In the genomic region with DNA sequence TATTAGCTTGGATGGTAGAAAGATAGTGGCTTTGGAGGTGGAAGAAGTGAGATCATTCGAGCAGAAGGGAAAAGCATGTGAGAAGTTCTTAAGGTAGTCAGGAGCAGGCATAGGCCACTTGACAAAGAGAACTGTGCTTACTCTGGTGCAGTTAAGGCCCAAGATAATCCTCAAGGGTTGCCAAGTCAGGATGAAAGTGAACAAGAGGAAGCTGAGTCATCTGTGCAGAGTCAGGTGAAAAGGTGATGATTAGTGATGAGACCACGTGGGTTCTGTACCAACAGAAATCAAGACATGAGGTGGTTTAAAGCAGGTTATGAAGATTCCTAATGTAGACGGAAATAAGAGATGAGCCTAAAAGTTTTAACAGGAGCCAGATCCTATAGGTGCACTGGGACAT, we compare ENCODE assay signal across 9 cellular contexts.
DNase-seq lines count a peak whose midpoint lies in the region; ATAC-seq and TF ChIP-seq lines count a peak whose summit lies in the region.
"Had no signal": no experiment of that assay in that cellular context is flagged by ENCODE, and none has a peak within 500 bp of the region (broad histone marks: within the 10 kb centered on the region; RNA-seq: fewer than 3 reads in every experiment).

No MANE protein-coding gene starts in this region.

- ATAC-seq in GM19043 (IDR thresholded peaks at IDR 0.05; ENCODE audit: low read depth, unreplicated experiment) (peak; percentile 99), HG02759 (IDR thresholded peaks at IDR 0.05; ENCODE audit: unreplicated experiment) (peak; percentile 99), HG03571 (IDR thresholded peaks at IDR 0.05; ENCODE audit: unreplicated experiment) (peak; percentile 98)

- no peak for TF ChIP-seq POLR2A in adrenal gland (IDR thresholded peaks at IDR 0.05)

- DNase-seq in DMS53 treated with DMSO at 0.1 percent for 48 hours (lab: John Stamatoyannopoulos, UW; ENCODE audit: unreplicated experiment) (peak; percentile 26), cerebellum (ENCODE audit: low spot score) (no peak), NCI-H748 treated with DMSO at 0.1 percent for 48 hours (lab: John Stamatoyannopoulos, UW) (no peak), CD1c-positive myeloid dendritic cell (ENCODE audit: extremely low spot score) (no peak), adrenal gland (no peak)
- DNase-seq: NCI-H1105 treated with DMSO at 0.1 percent for 48 hours had no signal

- no peaks in the 10 kb centered on the region for H3K4me1 ChIP-seq in adrenal gland (replicated peaks in 1 of 2)

- H3K9me3 ChIP-seq in adrenal gland (replicated peaks in 1 of 3) = no peaks in the 10 kb centered on the region

- no peak overlapping the region for H3K27ac ChIP-seq in adrenal gland

- intact Hi-C loops in adrenal gland (cut with DNase I) = no loop called here

- WGBS in adrenal gland, 4 donors = 71 to 81% (median 77%) methylated on average over 3 of the region's 3 CpGs

- no peak overlapping the region for H3K4me3 ChIP-seq in adrenal gland

- no peaks in the 10 kb centered on the region for H3K27me3 ChIP-seq in adrenal gland

- H3K36me3 ChIP-seq in adrenal gland (replicated peaks in 1 of 2) = no peaks in the 10 kb centered on the region

- no peak for TF ChIP-seq CTCF in adrenal gland (IDR thresholded peaks at IDR 0.05)
